In the genomic region with DNA sequence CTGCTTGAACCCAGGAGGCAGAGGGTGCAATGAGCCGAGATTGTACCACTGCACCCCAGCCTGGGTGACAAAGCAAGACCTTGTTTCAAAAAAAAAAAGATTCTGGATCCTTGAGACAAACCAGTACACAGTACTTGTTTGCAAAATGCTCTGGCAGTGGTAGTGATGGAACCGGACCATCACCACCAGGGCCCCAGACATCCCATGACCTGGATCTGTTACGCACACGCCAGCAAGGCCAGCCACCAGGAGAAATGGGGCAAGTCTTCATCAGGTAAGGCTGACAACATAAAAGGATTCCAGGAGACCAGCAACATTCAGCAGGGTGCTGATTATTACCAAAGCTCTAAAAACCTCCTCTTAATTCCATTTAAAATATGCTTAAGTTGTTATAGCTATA, we compare ENCODE assay signal across 11 cellular contexts.
"Had no signal": no experiment of that assay in that cellular context is flagged by ENCODE, and none has a peak within 500 bp of the region (broad histone marks: within the 10 kb centered on the region; RNA-seq: fewer than 3 reads in every experiment).

No MANE protein-coding gene starts in this region.

- H3K27me3 ChIP-seq: esophagus muscularis mucosa, tibial nerve had no signal

- H3K9me3 ChIP-seq: esophagus muscularis mucosa, tibial nerve had no signal

- H3K4me3 ChIP-seq: esophagus muscularis mucosa, tibial nerve had no signal

- DNase-seq: activated CD4-positive, alpha-beta T cell treated with anti-CD3 and anti-CD28 coated beads, Interleukin-2, amount 10 ng/mL, durations not matched to agents 7 days and 5 days; activated CD8-positive, alpha-beta memory T cell treated with anti-CD3 and anti-CD28 coated beads, Interleukin-2, amount 50 U/mL, for 48 hours; activated gamma-delta T cell treated with Interleukin-2 at 50 U/mL for 16 hours; amniotic stem cell; cortex of kidney; effector CD4-positive, alpha-beta T cell; kidney; nephron progenitor cell had no signal

- H3K36me3 ChIP-seq: esophagus muscularis mucosa, tibial nerve had no signal

- H3K27ac ChIP-seq: esophagus muscularis mucosa, tibial nerve had no signal

- ATAC-seq: stimulated activated memory B cell treated with anti-CD40 and anti-IgM and Interleukin-4, amounts not matched to agents 10 μg/mL and 1 μg/mL and 100 μg/mL, for 72 hours had no signal
